Comparison of ENCODE assay signal across 17 cellular contexts in the genomic region with DNA sequence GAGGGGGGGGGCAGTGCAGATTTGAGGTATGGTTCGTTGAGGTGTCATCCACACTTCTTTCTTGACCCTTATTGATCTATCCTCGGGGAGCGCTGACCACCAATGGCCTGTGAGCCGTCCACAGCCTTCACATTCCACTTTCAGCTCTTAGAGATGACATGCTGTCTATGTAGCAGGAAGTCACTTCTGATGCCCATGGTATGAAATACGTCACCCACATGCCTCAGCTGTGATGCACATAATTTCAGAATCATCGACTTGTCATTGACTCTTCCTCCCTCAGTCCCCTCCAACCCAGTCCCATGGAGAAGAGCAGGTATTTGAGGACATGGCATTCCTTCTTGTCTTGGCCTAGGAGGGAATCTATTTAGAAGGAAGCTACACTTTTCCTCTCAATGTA. TPM values are rescaled to one million over a fixed set of nuclear protein-coding genes. Genes with fewer than 3 reads are reported as not detected.
DNase-seq lines count a peak whose midpoint lies in the region; ATAC-seq, FAIRE-seq and TF ChIP-seq lines count a peak whose summit lies in the region.
"Had no signal": no experiment of that assay in that cellular context is flagged by ENCODE, and none has a peak within 500 bp of the region (broad histone marks: within the 10 kb centered on the region; RNA-seq: fewer than 3 reads in every experiment).

No MANE protein-coding gene starts in this region.

- no peak overlapping the region for H2BK15ac ChIP-seq in neuronal stem cell (ENCODE audit: low read length)

- no peaks in the 10 kb centered on the region for H3K9me3 ChIP-seq in HepG2 (ENCODE audit: low read length)
- no peaks in the 10 kb centered on the region for H3K9me3 ChIP-seq in right lobe of liver
- no peaks in the 10 kb centered on the region for H3K9me3 ChIP-seq in ascending aorta
- H3K9me3 ChIP-seq in vagina, result no peaks in the 10 kb centered on the region
- H3K9me3 ChIP-seq in colonic mucosa, result no peaks in the 10 kb centered on the region
- H3K9me3 ChIP-seq in neuronal stem cell (replicated peaks in 1 of 2; ENCODE audit: control insufficient read depth in 2 of 2, insufficient read depth in 1 of 2, low read depth in 1 of 2, low read length in 2 of 2), result no peaks in the 10 kb centered on the region

- ATAC-seq in HepG2 (no peak), right lobe of liver (no peak)
- ATAC-seq: GM12878 had no signal

- no peak overlapping the region for H3K4ac ChIP-seq in neuronal stem cell (ENCODE audit: low read length)

- H3K4me3 ChIP-seq in HepG2 (replicated peaks in 1 of 3; ENCODE audit: insufficient read depth in 1 of 3, low read depth in 2 of 3, low read length in 3 of 3), result no peak overlapping the region
- H3K4me3 ChIP-seq in right lobe of liver, result no peak overlapping the region
- H3K4me3 ChIP-seq in ascending aorta, result no peak overlapping the region
- H3K4me3 ChIP-seq in vagina, result no peak overlapping the region
- H3K4me3 ChIP-seq in colonic mucosa, result no peak overlapping the region
- H3K4me3 ChIP-seq in neuronal stem cell (ENCODE audit: low read length in 2 of 2), result no peak overlapping the region
- H3K4me3 ChIP-seq: GM12878 had no signal

- H3K27me3 ChIP-seq in HepG2 (ENCODE audit: control insufficient read depth in 1 of 2, insufficient read depth in 2 of 2, low read length in 2 of 2), result peaks cover 2 to 29% of the 10 kb centered on the region in 2 experiments
- no peaks in the 10 kb centered on the region for H3K27me3 ChIP-seq in right lobe of liver
- no peaks in the 10 kb centered on the region for H3K27me3 ChIP-seq in ascending aorta
- no peaks in the 10 kb centered on the region for H3K27me3 ChIP-seq in vagina
- H3K27me3 ChIP-seq in colonic mucosa, result no peaks in the 10 kb centered on the region
- no peaks in the 10 kb centered on the region for H3K27me3 ChIP-seq in neuronal stem cell (ENCODE audit: control insufficient read depth in 3 of 3, insufficient read depth in 3 of 3, low read depth in 1 of 3, low read length in 3 of 3)

- no peak for FAIRE-seq in HepG2 (lab: Jason Lieb, UNC)
- FAIRE-seq: GM12878, TTC549 had no signal

- H3K4me2 ChIP-seq in HepG2 (ENCODE audit: low read depth, low read length) (no peak overlapping the region), neuronal stem cell (ENCODE audit: insufficient read depth, low read length, poor library complexity, severe bottlenecking) (no peak overlapping the region)

- H3K36me3 ChIP-seq in HepG2 (replicated peaks in 1 of 2; ENCODE audit: control insufficient read depth in 1 of 2, insufficient read depth in 2 of 2, low read length in 2 of 2) (no peaks in the 10 kb centered on the region), right lobe of liver (no peaks in the 10 kb centered on the region), ascending aorta (no peaks in the 10 kb centered on the region), vagina (no peaks in the 10 kb centered on the region), colonic mucosa (no peaks in the 10 kb centered on the region), neuronal stem cell (replicated peaks in 1 of 2; ENCODE audit: control insufficient read depth in 2 of 2, insufficient read depth in 2 of 2, low read length in 2 of 2) (no peaks in the 10 kb centered on the region)

- TF ChIP-seq EP300 in HepG2 (IDR thresholded peaks at IDR 0.05; ENCODE audit: low read depth in 2 of 2, low read length in 2 of 2) (no peak), HepG2 (CRISPR knock-in tag; IDR thresholded peaks at IDR 0.05; ENCODE audit: borderline replicate concordance) (no peak)

- no peak overlapping the region for H3K27ac ChIP-seq in HepG2 (ENCODE audit: extremely low read length, insufficient read depth, low read length)
- H3K27ac ChIP-seq in right lobe of liver, result no peak overlapping the region
- H3K27ac ChIP-seq in ascending aorta, result peak overlapping the region; percentile 49 to 54
- H3K27ac ChIP-seq in vagina, result no peak overlapping the region
- no peak overlapping the region for H3K27ac ChIP-seq in colonic mucosa
- no peak overlapping the region for H3K27ac ChIP-seq in neuronal stem cell (replicated peaks; ENCODE audit: low read length)

- no peak overlapping the region for H2BK12ac ChIP-seq in neuronal stem cell (ENCODE audit: low read length)

- H3K23ac ChIP-seq in neuronal stem cell (ENCODE audit: low read depth, low read length, poor library complexity), result no peak overlapping the region

- 22% methylated on average over 6 of the region's 6 CpGs for WGBS in HepG2 (ENCODE audit: low lambda C conversion rate)
- 67% methylated on average over 6 of the region's 6 CpGs for WGBS in right lobe of liver (ENCODE audit: insufficient coverage, low coverage, low lambda C conversion rate, missing lambda C conversion rate)
- no CpG with 5 or more reads among the region's 6 CpGs for WGBS in neuronal stem cell (ENCODE audit: extremely low coverage in 2 of 2, insufficient read length in 2 of 2, insufficient replicate concordance in 1 of 2), 2 donors

- no peaks in the 10 kb centered on the region for H4K20me1 ChIP-seq in HepG2 (ENCODE audit: insufficient read depth, low read length)

- TF ChIP-seq POLR2A in HepG2 (IDR thresholded peaks at IDR 0.05; ENCODE audit: insufficient read depth in 1 of 2, low read depth in 2 of 2, low read length in 2 of 2), result no peak
- no peak for TF ChIP-seq POLR2A in right lobe of liver (IDR thresholded peaks at IDR 0.05)
- no peak for TF ChIP-seq POLR2A in vagina (IDR thresholded peaks at IDR 0.05)

- TF ChIP-seq CTCF in HepG2 (CRISPR knock-in tag; IDR thresholded peaks at IDR 0.05) (no peak), right lobe of liver (IDR thresholded peaks at IDR 0.05) (no peak), ascending aorta (IDR thresholded peaks at IDR 0.05) (no peak), vagina (IDR thresholded peaks at IDR 0.05) (no peak), colonic mucosa (IDR thresholded peaks at IDR 0.05) (no peak)

- DNase-seq in HepG2 (ENCODE audit: low spot score) (no peak), right lobe of liver (no peak), ascending aorta (ENCODE audit: low spot score in 2 of 2) (no peak), kidney tubule cell (ENCODE audit: low spot score) (peak; percentile 87), vagina (ENCODE audit: extremely low spot score in 2 of 2) (no peak), colonic mucosa (no peak), neuronal stem cell (ENCODE audit: low spot score) (no peak)
- no peak for DNase-seq in activated CD8-positive, alpha-beta memory T cell treated with anti-CD3 and anti-CD28 coated beads for 24 hours
- DNase-seq: activated naive CD4-positive, alpha-beta T cell treated with anti-CD3 and anti-CD28 coated beads, Interleukin-2, amount 10 ng/mL, durations not matched to agents 7 days and 5 days; activated T-cell treated with anti-CD3 and anti-CD28 coated beads, Interleukin-2, amount 50 U/mL, for 1 hour; effector CD4-positive, alpha-beta T cell; GOT3; NCI-H446 treated with DMSO at 0.1 percent for 48 hours; stimulated activated naive CD4-positive, alpha-beta T cell treated with Interleukin-2 at 50 U/mL for 16 hours had no signal

- H3K14ac ChIP-seq in neuronal stem cell (ENCODE audit: low read length), result no peak overlapping the region

- H2BK120ac ChIP-seq in neuronal stem cell (ENCODE audit: low read depth, low read length), result no peak overlapping the region

- BruUV-seq in HepG2 (replicated peaks; lab: Mats Ljungman, UMichigan), result no TSS peak

- H3K79me1 ChIP-seq in neuronal stem cell (ENCODE audit: low read depth, low read length), result no peaks in the 10 kb centered on the region

- intact Hi-C loops in HepG2 (cut with micrococcal nuclease; ENCODE audit: unreplicated experiment), result no loop called here
- intact Hi-C loops in right lobe of liver (cut with DNase I), result no loop called here
- intact Hi-C loops in ascending aorta (cut with DNase I), result no loop called here
- intact Hi-C loops in vagina (cut with DNase I), result no loop called here
- intact Hi-C loops in colonic mucosa (cut with DNase I), result no loop called here

- in situ Hi-C loops in HepG2 (cut with HindIII; ENCODE audit: extremely low pct_ligation_motif_present, low pct_unique_long_range_greater_than_20kb), result no loop called here

- H3K18ac ChIP-seq in neuronal stem cell (ENCODE audit: low read length), result no peak overlapping the region

- no peak overlapping the region for H4K8ac ChIP-seq in neuronal stem cell (ENCODE audit: low read depth, low read length)

- no peak overlapping the region for H4K91ac ChIP-seq in neuronal stem cell (ENCODE audit: low read depth, low read length, poor library complexity)

- POLR2A ChIA-PET in HepG2 (lab: Yijun Ruan, JAX), result no interaction called here

- no peaks in the 10 kb centered on the region for H3K79me2 ChIP-seq in HepG2 (ENCODE audit: insufficient read depth, low read length)

- H3K4me1 ChIP-seq in HepG2 (ENCODE audit: insufficient read depth, low read length), result no peaks in the 10 kb centered on the region
- H3K4me1 ChIP-seq in right lobe of liver, result no peaks in the 10 kb centered on the region
- peaks cover 0 to 6% of the 10 kb centered on the region in 2 donors for H3K4me1 ChIP-seq in ascending aorta
- H3K4me1 ChIP-seq in vagina, result no peaks in the 10 kb centered on the region
- H3K4me1 ChIP-seq in colonic mucosa, result no peaks in the 10 kb centered on the region
- no peaks in the 10 kb centered on the region for H3K4me1 ChIP-seq in neuronal stem cell (ENCODE audit: control insufficient read depth in 2 of 2, insufficient read depth in 1 of 2, low read depth in 1 of 2, low read length in 2 of 2)

- H2BK5ac ChIP-seq in neuronal stem cell (ENCODE audit: low read length), result no peak overlapping the region

- no peak overlapping the region for H2AK5ac ChIP-seq in neuronal stem cell (ENCODE audit: low read depth, low read length)

- CTCF ChIA-PET in HepG2 (lab: Yijun Ruan, JAX; ENCODE audit: low intra/inter-chr PET ratio, low total read pairs), result no interaction called here

- H2AFZ ChIP-seq in HepG2 (ENCODE audit: low read length), result no peak overlapping the region
- no peak overlapping the region for H2AFZ ChIP-seq in neuronal stem cell (ENCODE audit: low read length)

- TF ChIP-seq RAD21 in HepG2 (CRISPR knock-in tag; IDR thresholded peaks at IDR 0.05), result no peak

- H3K9ac ChIP-seq in HepG2 (ENCODE audit: insufficient read depth, low read depth, low read length) (no peak overlapping the region), colonic mucosa (ENCODE audit: low read depth in 2 of 2, low read length in 2 of 2) (no peak overlapping the region), neuronal stem cell (ENCODE audit: low read depth, low read length, poor library complexity) (no peak overlapping the region)

RNA-seq across cellular contexts. Expression of a gene that starts 4.7 kb away (rescaled TPM):
- total RNA-seq in HepG2 (2016; rRNA removed; fragmentation: Illumina TruSeq; extraction: Trizol) (not detected in 2 replicates), right lobe of liver (10 to 100 TPM in 3 of 6 experiments, 1 to 10 TPM in 3; 6.5 to 14.6 (median 10.7) TPM), ascending aorta (29.6 TPM), vagina (10.3 TPM), colonic mucosa (1 to 10 TPM; 1.8 to 3.3 TPM)
- total RNA-seq in HepG2 (2016; cell fraction: cytosol; rRNA removed; fragmentation: Illumina TruSeq; extraction: Trizol; ENCODE audit: low read depth), result not detected in 2 replicates
- not detected in 2 replicates for total RNA-seq in HepG2 (2016; cell fraction: insoluble cytoplasmic fraction; rRNA removed; fragmentation: Illumina TruSeq; extraction: Trizol)
- total RNA-seq in HepG2 (2016; cell fraction: membrane; rRNA removed; fragmentation: Illumina TruSeq; extraction: Trizol), result not detected in 2 replicates
- not detected in 2 replicates for total RNA-seq in HepG2 (2016; cell fraction: nucleus; rRNA removed; fragmentation: Illumina TruSeq; extraction: Trizol)
- polyA plus RNA-seq in HepG2 (2011; rRNA removed), result not detected in 2 replicates
- polyA plus RNA-seq in HepG2 (2011; cell fraction: cytosol; rRNA removed), result not detected in 2 replicates
- polyA plus RNA-seq in HepG2 (2011; cell fraction: nucleus; rRNA removed), result not detected in 2 replicates
- polyA plus RNA-seq in HepG2 (2012), result not detected in 2 replicates
- polyA plus RNA-seq in HepG2 (2016; cell fraction: cytosol; fragmentation: Illumina TruSeq; extraction: Trizol; ENCODE audit: low read depth), result not detected in 2 replicates
- not detected in 2 replicates for polyA plus RNA-seq in HepG2 (2016; cell fraction: insoluble cytoplasmic fraction; fragmentation: Illumina TruSeq; extraction: Trizol; ENCODE audit: low read depth)
- polyA plus RNA-seq in HepG2 (2016; cell fraction: membrane; fragmentation: Illumina TruSeq; extraction: Trizol; ENCODE audit: low read depth), result not detected in 2 replicates
- polyA plus RNA-seq in HepG2 (2016; cell fraction: nucleus; fragmentation: Illumina TruSeq; extraction: Trizol; ENCODE audit: insufficient read depth, low read depth), result not detected in 2 replicates
- not detected in 2 replicates for polyA minus RNA-seq in HepG2 (2011; rRNA and poly(A)+ RNA removed; ENCODE audit: low replicate concordance)
- polyA minus RNA-seq in HepG2 (2011; cell fraction: cytosol; rRNA and poly(A)+ RNA removed), result not detected in 2 replicates
- not detected in 2 replicates for polyA minus RNA-seq in HepG2 (2011; cell fraction: nucleus; rRNA and poly(A)+ RNA removed)
- polyA plus RNA-seq in neuronal stem cell (2013, experiment 1 of 2), result not detected
- polyA plus RNA-seq in neuronal stem cell (2013, experiment 2 of 2), result not detected
- total RNA-seq: progenitor cell of endocrine pancreas had no signal

Comparison
In these comparisons a context has a peak if more than half of its experiments do, and no peak if none do; other contexts are left out.
1. H3K27ac ChIP-seq: peak in ascending aorta (2 of 2); none in HepG2 (single experiment), right lobe of liver (0 of 3), vagina (single experiment), colonic mucosa (single experiment) and neuronal stem cell (single experiment).